In the genomic region with DNA sequence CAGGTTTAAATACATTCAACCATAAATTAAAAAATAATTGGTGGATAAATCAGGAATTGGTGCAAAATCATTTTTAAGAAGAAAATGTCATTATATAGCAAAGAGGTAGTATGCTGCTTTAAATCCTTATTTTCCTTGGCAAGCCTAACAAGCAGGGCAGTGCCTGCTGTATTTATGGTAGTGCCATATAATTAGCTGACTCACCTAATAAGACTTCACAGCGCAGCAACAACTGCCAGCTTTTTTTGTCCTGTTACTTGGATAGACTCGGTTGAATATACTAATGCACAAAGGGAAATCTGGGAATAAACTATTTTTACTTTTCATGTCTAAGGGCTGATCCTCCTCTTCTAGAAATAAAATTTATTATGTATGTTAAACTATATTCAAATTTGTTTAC, we compare ENCODE assay signal across 10 cellular contexts.
DNase-seq lines count a peak whose midpoint lies in the region; ATAC-seq and TF ChIP-seq lines count a peak whose summit lies in the region.
"Had no signal": no experiment of that assay in that cellular context is flagged by ENCODE, and none has a peak within 500 bp of the region (broad histone marks: within the 10 kb centered on the region; RNA-seq: fewer than 3 reads in every experiment).

No MANE protein-coding gene starts in this region.

- H3K4me1 Mint-ChIP-seq in type B pancreatic cell (ENCODE audit: unreplicated experiment), result no peaks in the 10 kb centered on the region

- H3K36me3 Mint-ChIP-seq in type B pancreatic cell, result no peaks in the 10 kb centered on the region

- DNase-seq in COLO829 (ENCODE audit: low spot score) (peak; percentile 75), HT1080 (ENCODE audit: low read depth) (peak; percentile 31), SW480 (ENCODE audit: low spot score) (peak; percentile 44), glomerular visceral epithelial cell (ENCODE audit: extremely low spot score) (peak; percentile 52), type B pancreatic cell (ENCODE audit: extremely low spot score, unreplicated experiment) (no peak), left lobe of liver (ENCODE audit: low spot score) (no peak), cerebellum (ENCODE audit: low spot score) (no peak)
- DNase-seq: C1 segment of cervical spinal cord; stimulated activated CD4-positive, alpha-beta T cell treated with anti-CD3 and anti-CD28 coated beads, Interleukin-4, amount 100 ng/mL, for 1 hour had no signal

- no peaks in the 10 kb centered on the region for H3K27me3 Mint-ChIP-seq in type B pancreatic cell

- H3K27ac Mint-ChIP-seq in type B pancreatic cell, result no peak overlapping the region

- no peaks in the 10 kb centered on the region for H3K9me3 Mint-ChIP-seq in type B pancreatic cell

- no peak overlapping the region for H3K4me3 Mint-ChIP-seq in type B pancreatic cell

- TF ChIP-seq CTCF in type B pancreatic cell (conservative IDR thresholded peaks at IDR 0.05), result no peak

- ATAC-seq in GM18867 (IDR thresholded peaks at IDR 0.05; ENCODE audit: unreplicated experiment) (no peak), left lobe of liver (no peak)

Comparison
In these comparisons a context has a peak if more than half of its experiments do, and no peak if none do; other contexts are left out.
1. DNase-seq: peak in COLO829 (single experiment), HT1080 (single experiment), SW480 (single experiment) and glomerular visceral epithelial cell (single experiment); none in type B pancreatic cell (single experiment), left lobe of liver (single experiment) and cerebellum (single experiment).